Comparison of ENCODE assay signal across 8 cellular contexts in genomic region chr11:102047305-102047924, GRCh38. TPM values are rescaled to one million over a fixed set of nuclear protein-coding genes. Genes with fewer than 3 reads are reported as not detected.
DNase-seq lines count a peak whose midpoint lies in the region; ATAC-seq and TF ChIP-seq lines count a peak whose summit lies in the region.

Gene CFAP300 (plus strand): TSS chr11:102047437. CDS start chr11:102047471, 34 bp downstream.

- H3K27ac Mint-ChIP-seq in Caco-2 (ENCODE audit: unreplicated experiment) = peak within 1 kb of the TSS; percentile 95
- H3K27ac Mint-ChIP-seq in activated naive CD4-positive, alpha-beta T cell treated with anti-CD3 and anti-CD28 coated beads, Interleukin-2, amount 50 U/mL, for 72 hours = peak within 1 kb of the TSS in 1 of 2 donors; percentile 86

- peak; percentile 57 for ATAC-seq in HG03175 (IDR thresholded peaks at IDR 0.05; ENCODE audit: unreplicated experiment)
- ATAC-seq in activated naive CD4-positive, alpha-beta T cell treated with anti-CD3 and anti-CD28 coated beads, Interleukin-2, amount 50 U/mL, for 72 hours = peak; percentile 48 to 93
- ATAC-seq in Right ventricle myocardium inferior = peak; percentile 96
- no peak for ATAC-seq in HG03108 (IDR thresholded peaks at IDR 0.05; ENCODE audit: unreplicated experiment)

- no peak for TF ChIP-seq CTCF in Caco-2 (IDR thresholded peaks at IDR 0.05; ENCODE audit: insufficient read depth in 1 of 2, low read depth in 1 of 2, low read length in 1 of 2, severe bottlenecking in 1 of 2, unreplicated experiment in 1 of 2)
- no peak for TF ChIP-seq CTCF in transverse colon (IDR thresholded peaks at IDR 0.05)

- intact Hi-C loops in Caco-2 (cut with micrococcal nuclease; ENCODE audit: unreplicated experiment) (loop anchor here (1.0 to 5.0 kb wide), 3 partner anchors 36 to 220 kb away; no protein-coding TSS in a partner anchor), Right ventricle myocardium inferior (cut with DNase I) (no loop called here), transverse colon (cut with DNase I; ENCODE audit: low total_unique reads) (no loop called here)

- H3K27me3 Mint-ChIP-seq in Caco-2 (ENCODE audit: insufficient read depth, unreplicated experiment) = no peaks in the 10 kb centered on the region

- H3K4me3 Mint-ChIP-seq in Caco-2 (ENCODE audit: unreplicated experiment) = peak within 1 kb of the TSS; percentile 93

- TSS peak; percentile 51 for BruUV-seq in Caco-2 (replicated peaks; lab: Mats Ljungman, UMichigan)

- H3K36me3 Mint-ChIP-seq in Caco-2 (ENCODE audit: insufficient read depth, unreplicated experiment) = peaks cover 6% of the 10 kb centered on the region
- H3K36me3 Mint-ChIP-seq in activated naive CD4-positive, alpha-beta T cell treated with anti-CD3 and anti-CD28 coated beads, Interleukin-2, amount 50 U/mL, for 72 hours = peaks cover 0 to 6% of the 10 kb centered on the region in 2 donors

- H3K4me1 ChIP-seq in Caco-2 (no peaks in the 10 kb centered on the region), transverse colon (peaks cover 0 to 16% (median 12%) of the 10 kb centered on the region in 4 donors)

- H3K36me3 ChIP-seq in Caco-2 (ENCODE audit: control insufficient read depth, insufficient read depth, low read length) (no peaks in the 10 kb centered on the region), transverse colon (no peaks in the 10 kb centered on the region)

- peak within 1 kb of the TSS; percentile 66 for H3K4me3 ChIP-seq in Caco-2 (ENCODE audit: low read depth, low read length)
- H3K4me3 ChIP-seq in transverse colon = peak within 1 kb of the TSS; percentile 43 to 66 (median 47)

- H3K27ac ChIP-seq in transverse colon = peak within 1 kb of the TSS; percentile 58 to 69 (median 66)

- CTCF ChIA-PET in Caco-2 (lab: Charles Lee) = interaction anchor here (0.6 to 0.9 kb wide), 3 partner anchors 64 to 247 kb away, joined by 3 read pairs; no protein-coding TSS in a partner anchor

- H3K9me3 Mint-ChIP-seq in Caco-2 (ENCODE audit: unreplicated experiment) = no peaks in the 10 kb centered on the region
- no peaks in the 10 kb centered on the region for H3K9me3 Mint-ChIP-seq in activated naive CD4-positive, alpha-beta T cell treated with anti-CD3 and anti-CD28 coated beads, Interleukin-2, amount 50 U/mL, for 72 hours

- H3K27me3 ChIP-seq in Caco-2 (replicated peaks; ENCODE audit: control insufficient read depth, insufficient read depth, low read length) = no peaks in the 10 kb centered on the region
- H3K27me3 ChIP-seq in transverse colon = peaks cover 20% of the 10 kb centered on the region

- in situ Hi-C loops in transverse colon (cut with MboI; ENCODE audit: low pct_ligation_motif_present in 1 of 4, low pct_unique_long_range_greater_than_20kb in 1 of 4, low sequenced_read_pairs in 3 of 4) = no loop called here

- TF ChIP-seq POLR2A in transverse colon (IDR thresholded peaks at IDR 0.05) = no peak

- no peak for TF ChIP-seq EP300 in transverse colon (IDR thresholded peaks at IDR 0.05; ENCODE audit: low read depth)

- DNase-seq in Caco-2 (peak; percentile 92 to 94), Right ventricle myocardium inferior (ENCODE audit: missing footprints) (peak; percentile 95), non-pigmented ciliary epithelial cell (ENCODE audit: low read depth) (peak; percentile 5), transverse colon (peak; percentile 85)
- DNase-seq in activated naive CD4-positive, alpha-beta T cell treated with anti-CD3 and anti-CD28 coated beads, Interleukin-2, amount 50 U/mL, for 72 hours (ENCODE audit: low spot score in 2 of 2) = peak in 1 of 2 donors; percentile 61

- POLR2A ChIA-PET in Caco-2 (lab: Charles Lee) = interaction anchor here (0.6 kb wide), 1 partner anchor 77 kb away, joined by 3 read pairs; no protein-coding TSS in a partner anchor

- WGBS in transverse colon (ENCODE audit: low coverage in 1 of 2), 2 donors = 6 to 11% methylated on average over 3 to 45 of the region's 45 CpGs

- H3K9me3 ChIP-seq in Caco-2 (no peaks in the 10 kb centered on the region), transverse colon (no peaks in the 10 kb centered on the region)

- peaks cover 12% of the 10 kb centered on the region for H3K4me1 Mint-ChIP-seq in Caco-2 (ENCODE audit: low read depth, unreplicated experiment)

TF ChIP-seq in PFSK-1, 5 proteins besides CTCF, POLR2A, EP300 and RAD21:
- TF ChIP-seq SIN3A (IDR thresholded peaks at IDR 0.05; ENCODE audit: borderline replicate concordance, insufficient read depth, low read length) (no peak), FOXP2 (optimal IDR thresholded peaks at IDR 0.05; ENCODE audit: borderline replicate concordance, extremely low read depth, extremely low read length, insufficient read depth) (peak; percentile 55)
- TF ChIP-seq, protein P1, sequence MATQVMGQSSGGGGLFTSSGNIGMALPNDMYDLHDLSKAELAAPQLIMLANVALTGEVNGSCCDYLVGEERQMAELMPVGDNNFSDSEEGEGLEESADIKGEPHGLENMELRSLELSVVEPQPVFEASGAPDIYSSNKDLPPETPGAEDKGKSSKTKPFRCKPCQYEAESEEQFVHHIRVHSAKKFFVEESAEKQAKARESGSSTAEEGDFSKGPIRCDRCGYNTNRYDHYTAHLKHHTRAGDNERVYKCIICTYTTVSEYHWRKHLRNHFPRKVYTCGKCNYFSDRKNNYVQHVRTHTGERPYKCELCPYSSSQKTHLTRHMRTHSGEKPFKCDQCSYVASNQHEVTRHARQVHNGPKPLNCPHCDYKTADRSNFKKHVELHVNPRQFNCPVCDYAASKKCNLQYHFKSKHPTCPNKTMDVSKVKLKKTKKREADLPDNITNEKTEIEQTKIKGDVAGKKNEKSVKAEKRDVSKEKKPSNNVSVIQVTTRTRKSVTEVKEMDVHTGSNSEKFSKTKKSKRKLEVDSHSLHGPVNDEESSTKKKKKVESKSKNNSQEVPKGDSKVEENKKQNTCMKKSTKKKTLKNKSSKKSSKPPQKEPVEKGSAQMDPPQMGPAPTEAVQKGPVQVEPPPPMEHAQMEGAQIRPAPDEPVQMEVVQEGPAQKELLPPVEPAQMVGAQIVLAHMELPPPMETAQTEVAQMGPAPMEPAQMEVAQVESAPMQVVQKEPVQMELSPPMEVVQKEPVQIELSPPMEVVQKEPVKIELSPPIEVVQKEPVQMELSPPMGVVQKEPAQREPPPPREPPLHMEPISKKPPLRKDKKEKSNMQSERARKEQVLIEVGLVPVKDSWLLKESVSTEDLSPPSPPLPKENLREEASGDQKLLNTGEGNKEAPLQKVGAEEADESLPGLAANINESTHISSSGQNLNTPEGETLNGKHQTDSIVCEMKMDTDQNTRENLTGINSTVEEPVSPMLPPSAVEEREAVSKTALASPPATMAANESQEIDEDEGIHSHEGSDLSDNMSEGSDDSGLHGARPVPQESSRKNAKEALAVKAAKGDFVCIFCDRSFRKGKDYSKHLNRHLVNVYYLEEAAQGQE (IDR thresholded peaks at IDR 0.05; ENCODE audit: insufficient read depth in 1 of 2, low read depth in 2 of 2, low read length in 2 of 2) = no peak

RNA-seq across cellular contexts. Expression of gene CFAP300, which starts in this region (rescaled TPM):
- total RNA-seq in Caco-2 (2022) (2.2 and 3.9 TPM in 2 replicates), Right ventricle myocardium inferior (0.89 TPM), transverse colon (10 to 100 TPM in 1 of 4 donors, 1 to 10 TPM in 1, under 1 TPM in 1, not detected in 1; 0.79 to 33.2 (median 2.2) TPM)
- not detected for polyA plus RNA-seq in PFSK-1 (2012; ENCODE audit: insufficient read length, low read depth)
- total RNA-seq in activated naive CD4-positive, alpha-beta T cell treated with anti-CD3 and anti-CD28 coated beads, Interleukin-2, amount 50 U/mL, for 72 hours = not detected

Comparison
In these comparisons a context has a peak if more than half of its experiments do, and no peak if none do; other contexts are left out.
1. Peak in ATAC-seq in activated naive CD4-positive, alpha-beta T cell treated with anti-CD3 and anti-CD28 coated beads, Interleukin-2, amount 50 U/mL, for 72 hours; RNA of the gene not detected or under 1 TPM.
2. Peak in DNase-seq and ATAC-seq in Right ventricle myocardium inferior; RNA of the gene not detected or under 1 TPM.